1 cellular context compared by ENCODE assay signal in the genomic region with DNA sequence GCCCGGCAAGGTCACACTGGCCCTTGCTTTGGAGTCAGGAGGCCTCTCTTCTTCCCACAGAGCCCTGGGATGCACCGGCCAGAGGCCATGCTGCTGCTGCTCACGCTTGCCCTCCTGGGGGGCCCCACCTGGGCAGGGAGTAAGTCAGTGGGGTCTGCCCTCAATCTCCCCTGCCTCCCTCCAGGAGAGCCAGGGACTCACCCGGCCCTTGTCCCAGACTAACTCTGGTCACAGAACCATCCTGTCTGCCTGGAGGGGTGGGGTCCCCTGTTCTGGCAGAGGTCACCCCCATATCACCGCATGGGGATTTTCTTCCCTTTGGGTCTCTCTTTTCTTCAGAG.
TF ChIP-seq lines count a peak whose summit lies in the region.

No MANE protein-coding gene starts in this region.

TF ChIP-seq in IMR-90, 13 proteins besides CTCF, POLR2A, EP300 and RAD21:
- TF ChIP-seq RCOR1 (IDR thresholded peaks at IDR 0.05; ENCODE audit: insufficient replicate concordance, low read length): no peak
- no peak for TF ChIP-seq MAZ (IDR thresholded peaks at IDR 0.05; ENCODE audit: borderline replicate concordance, low read depth, low read length)
- TF ChIP-seq FOS (IDR thresholded peaks at IDR 0.05; ENCODE audit: low read depth, low read length): no peak
- TF ChIP-seq NFE2L2 (IDR thresholded peaks at IDR 0.05; ENCODE audit: low read depth, low read length): no peak
- no peak for TF ChIP-seq SMC3 (IDR thresholded peaks at IDR 0.05; ENCODE audit: low read depth, low read length)
- no peak for TF ChIP-seq RFX5 (IDR thresholded peaks at IDR 0.05; ENCODE audit: low read depth, low read length)
- TF ChIP-seq, protein P1, sequence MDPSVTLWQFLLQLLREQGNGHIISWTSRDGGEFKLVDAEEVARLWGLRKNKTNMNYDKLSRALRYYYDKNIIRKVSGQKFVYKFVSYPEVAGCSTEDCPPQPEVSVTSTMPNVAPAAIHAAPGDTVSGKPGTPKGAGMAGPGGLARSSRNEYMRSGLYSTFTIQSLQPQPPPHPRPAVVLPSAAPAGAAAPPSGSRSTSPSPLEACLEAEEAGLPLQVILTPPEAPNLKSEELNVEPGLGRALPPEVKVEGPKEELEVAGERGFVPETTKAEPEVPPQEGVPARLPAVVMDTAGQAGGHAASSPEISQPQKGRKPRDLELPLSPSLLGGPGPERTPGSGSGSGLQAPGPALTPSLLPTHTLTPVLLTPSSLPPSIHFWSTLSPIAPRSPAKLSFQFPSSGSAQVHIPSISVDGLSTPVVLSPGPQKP (IDR thresholded peaks at IDR 0.05; ENCODE audit: borderline replicate concordance, low read depth, low read length): no peak
- TF ChIP-seq, protein P2, sequence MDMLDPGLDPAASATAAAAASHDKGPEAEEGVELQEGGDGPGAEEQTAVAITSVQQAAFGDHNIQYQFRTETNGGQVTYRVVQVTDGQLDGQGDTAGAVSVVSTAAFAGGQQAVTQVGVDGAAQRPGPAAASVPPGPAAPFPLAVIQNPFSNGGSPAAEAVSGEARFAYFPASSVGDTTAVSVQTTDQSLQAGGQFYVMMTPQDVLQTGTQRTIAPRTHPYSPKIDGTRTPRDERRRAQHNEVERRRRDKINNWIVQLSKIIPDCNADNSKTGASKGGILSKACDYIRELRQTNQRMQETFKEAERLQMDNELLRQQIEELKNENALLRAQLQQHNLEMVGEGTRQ (IDR thresholded peaks at IDR 0.05; ENCODE audit: low read depth, low read length): no peak
- no peak for TF ChIP-seq CEBPB (IDR thresholded peaks at IDR 0.05; ENCODE audit: low read depth, low read length)
- TF ChIP-seq MAFK (IDR thresholded peaks at IDR 0.05; ENCODE audit: low read depth, low read length): no peak
- no peak for TF ChIP-seq CHD1 (IDR thresholded peaks at IDR 0.05; ENCODE audit: low read depth, low read length)
- no peak for TF ChIP-seq MXI1 (IDR thresholded peaks at IDR 0.05; ENCODE audit: borderline replicate concordance, low read depth, low read length)
- no peak for TF ChIP-seq BHLHE40 (IDR thresholded peaks at IDR 0.05; ENCODE audit: low read depth, low read length)
